Comparison of ENCODE assay signal across 16 cellular contexts in the genomic region with DNA sequence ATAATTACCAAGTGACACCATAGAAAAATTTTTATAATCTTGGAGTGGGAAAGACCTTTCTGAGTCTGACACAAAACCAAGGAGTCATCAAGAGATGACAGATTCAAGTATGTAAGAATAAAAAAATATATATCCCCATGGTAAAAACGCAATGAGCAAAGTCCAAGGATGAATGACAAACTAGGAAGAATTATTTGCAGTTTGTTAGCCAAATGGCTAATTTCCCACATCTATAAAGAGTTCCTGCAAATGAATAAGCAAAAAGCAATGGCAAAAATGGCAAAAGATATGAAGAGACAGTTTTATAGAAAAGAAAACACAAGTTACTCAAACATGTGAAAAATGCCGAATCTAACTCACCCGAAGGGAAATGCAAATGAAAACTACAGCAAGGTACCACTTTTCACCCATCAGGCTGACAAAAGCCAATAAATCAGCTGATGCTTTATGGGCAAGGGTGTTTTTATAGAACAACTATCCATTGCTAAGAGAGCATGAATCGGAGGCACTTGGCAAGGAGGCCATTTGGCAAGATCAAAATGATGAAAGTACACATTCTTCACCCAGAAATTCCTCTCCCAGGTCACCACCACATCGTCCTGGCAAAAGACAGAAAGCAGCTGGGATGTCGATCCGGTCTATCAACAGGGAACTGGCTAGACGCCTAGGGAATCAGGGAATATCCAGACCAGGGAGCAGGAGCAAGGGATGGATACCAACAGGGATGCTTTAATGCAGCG. TPM values are rescaled to one million over a fixed set of nuclear protein-coding genes. Genes with fewer than 3 reads are reported as not detected.
DNase-seq lines count a peak whose midpoint lies in the region; ATAC-seq, FAIRE-seq and TF ChIP-seq lines count a peak whose summit lies in the region.
"Had no signal": no experiment of that assay in that cellular context is flagged by ENCODE, and none has a peak within 500 bp of the region (broad histone marks: within the 10 kb centered on the region; RNA-seq: fewer than 3 reads in every experiment).

No MANE protein-coding gene starts in this region.

- no peak overlapping the region for H2AFZ ChIP-seq in HepG2 (ENCODE audit: low read length)

- BruUV-seq in HepG2 (replicated peaks; lab: Mats Ljungman, UMichigan), result no TSS peak

- no peak overlapping the region for H3K9ac ChIP-seq in HepG2 (ENCODE audit: insufficient read depth, low read depth, low read length)

- POLR2A ChIA-PET in HepG2 (lab: Yijun Ruan, JAX), result no interaction called here

- H3K36me3 ChIP-seq in thyroid gland (no peaks in the 10 kb centered on the region), HepG2 (replicated peaks in 1 of 2; ENCODE audit: control insufficient read depth in 1 of 2, insufficient read depth in 2 of 2, low read length in 2 of 2) (peaks cover 36 to 62% of the 10 kb centered on the region in 2 experiments; a peak in 4 of 5 replicates)
- H3K36me3 ChIP-seq: upper lobe of left lung had no signal

- H3K27me3 ChIP-seq in thyroid gland (no peaks in the 10 kb centered on the region), HepG2 (ENCODE audit: control insufficient read depth in 1 of 2, insufficient read depth in 2 of 2, low read length in 2 of 2) (no peaks in the 10 kb centered on the region)
- H3K27me3 ChIP-seq: upper lobe of left lung had no signal

- in situ Hi-C loops in HepG2 (cut with HindIII; ENCODE audit: extremely low pct_ligation_motif_present, low pct_unique_long_range_greater_than_20kb), result no loop called here

- H3K79me2 ChIP-seq in HepG2 (ENCODE audit: insufficient read depth, low read length), result no peaks in the 10 kb centered on the region

- H3K9me3 ChIP-seq in thyroid gland (no peaks in the 10 kb centered on the region), HepG2 (ENCODE audit: low read length) (no peaks in the 10 kb centered on the region)
- H3K9me3 ChIP-seq: upper lobe of left lung had no signal

- H3K4me1 ChIP-seq in thyroid gland (peaks cover 16 to 24% of the 10 kb centered on the region in 2 donors), HepG2 (ENCODE audit: insufficient read depth, low read length) (no peaks in the 10 kb centered on the region)

- no peak for TF ChIP-seq EP300 in HepG2 (IDR thresholded peaks at IDR 0.05; ENCODE audit: low read depth in 2 of 2, low read length in 2 of 2)
- no peak for TF ChIP-seq EP300 in HepG2 (CRISPR knock-in tag; IDR thresholded peaks at IDR 0.05; ENCODE audit: borderline replicate concordance)

- ATAC-seq in HepG2, result no peak
- ATAC-seq: left colon had no signal

- TF ChIP-seq RAD21 in HepG2 (CRISPR knock-in tag; IDR thresholded peaks at IDR 0.05), result no peak

- H3K27ac ChIP-seq in VCaP (peak overlapping the region; percentile 7; the same call in 1 of the 2 replicates), thyroid gland (peak overlapping the region in 2 of 3 donors; percentile 46 to 60), HepG2 (ENCODE audit: extremely low read length, insufficient read depth, low read length) (no peak overlapping the region)
- H3K27ac ChIP-seq: upper lobe of left lung had no signal

- TF ChIP-seq CTCF in VCaP (conservative IDR thresholded peaks at IDR 0.05), result no peak
- no peak for TF ChIP-seq CTCF in fibroblast of the aortic adventitia (IDR thresholded peaks at IDR 0.05; ENCODE audit: insufficient read depth, low read length)
- TF ChIP-seq CTCF in thyroid gland (IDR thresholded peaks at IDR 0.05), result no peak
- TF ChIP-seq CTCF in HepG2 (CRISPR knock-in tag; IDR thresholded peaks at IDR 0.05), result no peak
- TF ChIP-seq CTCF in GM20000 (IDR thresholded peaks at IDR 0.05; ENCODE audit: extremely low read depth, missing control alignments), result no peak

- 31 to 39% methylated on average over 9 of the region's 9 CpGs for WGBS in thyroid gland, 2 donors
- 93% methylated on average over 9 of the region's 9 CpGs for WGBS in HepG2 (ENCODE audit: low lambda C conversion rate)

- intact Hi-C loops in thyroid gland (cut with DNase I), result no loop called here
- intact Hi-C loops in HepG2 (cut with micrococcal nuclease; ENCODE audit: unreplicated experiment), result no loop called here

- H3K4me3 ChIP-seq in fibroblast of the aortic adventitia (ENCODE audit: low read depth, low read length), result no peak overlapping the region
- no peak overlapping the region for H3K4me3 ChIP-seq in thyroid gland (replicated peaks in 1 of 3)
- no peak overlapping the region for H3K4me3 ChIP-seq in HepG2 (replicated peaks in 1 of 3; ENCODE audit: insufficient read depth in 1 of 3, low read depth in 2 of 3, low read length in 3 of 3)
- H3K4me3 ChIP-seq: upper lobe of left lung had no signal

- CTCF ChIA-PET in HepG2 (lab: Yijun Ruan, JAX; ENCODE audit: low intra/inter-chr PET ratio, low total read pairs), result no interaction called here

- no peak for FAIRE-seq in HepG2 (lab: Jason Lieb, UNC)

- H4K20me1 ChIP-seq in HepG2 (ENCODE audit: insufficient read depth, low read length), result no peaks in the 10 kb centered on the region

- TF ChIP-seq POLR2A in thyroid gland (IDR thresholded peaks at IDR 0.05), result no peak
- no peak for TF ChIP-seq POLR2A in HepG2 (IDR thresholded peaks at IDR 0.05; ENCODE audit: insufficient read depth in 1 of 2, low read depth in 2 of 2, low read length in 2 of 2)

- DNase-seq in GM03348 (ENCODE audit: low spot score) (peak; percentile 89), fibroblast of the aortic adventitia (ENCODE audit: low read depth) (peak; percentile 93), thyroid gland (peak; percentile 78 to 83), HepG2 (ENCODE audit: low spot score) (no peak), NCI-H2196 treated with DMSO at 0.1 percent for 48 hours (lab: John Stamatoyannopoulos, UW; ENCODE audit: unreplicated experiment) (no peak), KG1 (lab: John Stamatoyannopoulos, UW) (no peak), GM20000 (ENCODE audit: low spot score) (no peak)
- DNase-seq: activated CD8-positive, alpha-beta memory T cell treated with anti-CD3 and anti-CD28 coated beads, Interleukin-2, amount 50 U/mL, for 48 hours; GF-D8; hippocampal formation; left colon; NCI-H1694; stimulated activated CD4-positive, alpha-beta T cell treated with anti-CD3 and anti-CD28 coated beads, Interleukin-2, amount 100 ng/mL, for 24 hours; stimulated activated CD8-positive, alpha-beta memory T cell treated with anti-CD3 and anti-CD28 coated beads, Interleukin-4, amount 100 ng/mL, for 48 hours had no signal

- H3K4me2 ChIP-seq in HepG2 (ENCODE audit: low read depth, low read length), result no peak overlapping the region

RNA-seq across cellular contexts. Expression of a gene that starts 21.1 kb away (rescaled TPM):
- total RNA-seq in fibroblast of the aortic adventitia (ENCODE audit: low replicate concordance) (3.0 and 3.8 TPM in 2 replicates), thyroid gland (1 to 10 TPM; 1.1 to 3.6 (median 1.9) TPM), HepG2 (2016; rRNA removed; fragmentation: Illumina TruSeq; extraction: Trizol) (not detected in 2 replicates)
- not detected in 2 replicates for total RNA-seq in HepG2 (2016; cell fraction: cytosol; rRNA removed; fragmentation: Illumina TruSeq; extraction: Trizol; ENCODE audit: low read depth)
- not detected in 2 replicates for total RNA-seq in HepG2 (2016; cell fraction: insoluble cytoplasmic fraction; rRNA removed; fragmentation: Illumina TruSeq; extraction: Trizol)
- total RNA-seq in HepG2 (2016; cell fraction: membrane; rRNA removed; fragmentation: Illumina TruSeq; extraction: Trizol), result not detected in 2 replicates
- total RNA-seq in HepG2 (2016; cell fraction: nucleus; rRNA removed; fragmentation: Illumina TruSeq; extraction: Trizol), result not detected in 2 replicates
- polyA plus RNA-seq in HepG2 (2011; rRNA removed), result not detected in 2 replicates
- polyA plus RNA-seq in HepG2 (2011; cell fraction: cytosol; rRNA removed), result 0.03 TPM in 1 of 2 replicates, not detected in the other
- polyA plus RNA-seq in HepG2 (2011; cell fraction: nucleus; rRNA removed), result 0.10 and 0.14 TPM in 2 replicates
- 0.12 TPM in 1 of 2 replicates, not detected in the other for polyA plus RNA-seq in HepG2 (2012)
- polyA plus RNA-seq in HepG2 (2016; cell fraction: cytosol; fragmentation: Illumina TruSeq; extraction: Trizol; ENCODE audit: low read depth), result not detected in 2 replicates
- polyA plus RNA-seq in HepG2 (2016; cell fraction: insoluble cytoplasmic fraction; fragmentation: Illumina TruSeq; extraction: Trizol; ENCODE audit: low read depth), result not detected in 2 replicates
- not detected in 2 replicates for polyA plus RNA-seq in HepG2 (2016; cell fraction: membrane; fragmentation: Illumina TruSeq; extraction: Trizol; ENCODE audit: low read depth)
- 1.3 TPM in 1 of 2 replicates, not detected in the other for polyA plus RNA-seq in HepG2 (2016; cell fraction: nucleus; fragmentation: Illumina TruSeq; extraction: Trizol; ENCODE audit: insufficient read depth, low read depth)
- 9.7 TPM in 1 of 2 replicates, not detected in the other for polyA minus RNA-seq in HepG2 (2011; rRNA and poly(A)+ RNA removed; ENCODE audit: low replicate concordance)
- polyA minus RNA-seq in HepG2 (2011; cell fraction: cytosol; rRNA and poly(A)+ RNA removed), result 0.70 TPM in 1 of 2 replicates, not detected in the other
- polyA minus RNA-seq in HepG2 (2011; cell fraction: nucleus; rRNA and poly(A)+ RNA removed), result 0.64 TPM in 1 of 2 replicates, not detected in the other

RNA-seq across cellular contexts. Expression of a gene that starts 54.8 kb away (rescaled TPM):
- total RNA-seq in fibroblast of the aortic adventitia (ENCODE audit: low replicate concordance) (2,208 and 3,605 TPM in 2 replicates), thyroid gland (1,000 to 10,000 TPM; 1,039 to 1,811 (median 1,104) TPM), HepG2 (2016; rRNA removed; fragmentation: Illumina TruSeq; extraction: Trizol) (2,143 and 2,814 TPM in 2 replicates)
- total RNA-seq in HepG2 (2016; cell fraction: cytosol; rRNA removed; fragmentation: Illumina TruSeq; extraction: Trizol; ENCODE audit: low read depth), result 3,026 and 3,837 TPM in 2 replicates
- total RNA-seq in HepG2 (2016; cell fraction: insoluble cytoplasmic fraction; rRNA removed; fragmentation: Illumina TruSeq; extraction: Trizol), result 2,366 and 2,701 TPM in 2 replicates
- 5,197 and 5,735 TPM in 2 replicates for total RNA-seq in HepG2 (2016; cell fraction: membrane; rRNA removed; fragmentation: Illumina TruSeq; extraction: Trizol)
- 799 and 826 TPM in 2 replicates for total RNA-seq in HepG2 (2016; cell fraction: nucleus; rRNA removed; fragmentation: Illumina TruSeq; extraction: Trizol)
- 3,295 and 3,616 TPM in 2 replicates for polyA plus RNA-seq in HepG2 (2011; rRNA removed)
- 3,790 and 3,975 TPM in 2 replicates for polyA plus RNA-seq in HepG2 (2011; cell fraction: cytosol; rRNA removed)
- 1,120 and 1,329 TPM in 2 replicates for polyA plus RNA-seq in HepG2 (2011; cell fraction: nucleus; rRNA removed)
- 4,677 and 5,383 TPM in 2 replicates for polyA plus RNA-seq in HepG2 (2012)
- 4,653 and 5,328 TPM in 2 replicates for polyA plus RNA-seq in HepG2 (2016; cell fraction: cytosol; fragmentation: Illumina TruSeq; extraction: Trizol; ENCODE audit: low read depth)
- polyA plus RNA-seq in HepG2 (2016; cell fraction: insoluble cytoplasmic fraction; fragmentation: Illumina TruSeq; extraction: Trizol; ENCODE audit: low read depth), result 3,740 and 3,849 TPM in 2 replicates
- polyA plus RNA-seq in HepG2 (2016; cell fraction: membrane; fragmentation: Illumina TruSeq; extraction: Trizol; ENCODE audit: low read depth), result 7,247 and 7,550 TPM in 2 replicates
- 2,020 and 2,028 TPM in 2 replicates for polyA plus RNA-seq in HepG2 (2016; cell fraction: nucleus; fragmentation: Illumina TruSeq; extraction: Trizol; ENCODE audit: insufficient read depth, low read depth)
- 1,170 and 2,337 TPM in 2 replicates for polyA minus RNA-seq in HepG2 (2011; rRNA and poly(A)+ RNA removed; ENCODE audit: low replicate concordance)
- 547 and 597 TPM in 2 replicates for polyA minus RNA-seq in HepG2 (2011; cell fraction: cytosol; rRNA and poly(A)+ RNA removed)
- polyA minus RNA-seq in HepG2 (2011; cell fraction: nucleus; rRNA and poly(A)+ RNA removed), result 281 and 352 TPM in 2 replicates

Comparison
In these comparisons a context has a peak if more than half of its experiments do, and no peak if none do; other contexts are left out.
1. DNase-seq: peak in GM03348 (single experiment), fibroblast of the aortic adventitia (single experiment) and thyroid gland (2 of 2); none in HepG2 (single experiment), NCI-H2196 treated with DMSO at 0.1 percent for 48 hours (single experiment), KG1 (single experiment) and GM20000 (single experiment).